In the genomic region with DNA sequence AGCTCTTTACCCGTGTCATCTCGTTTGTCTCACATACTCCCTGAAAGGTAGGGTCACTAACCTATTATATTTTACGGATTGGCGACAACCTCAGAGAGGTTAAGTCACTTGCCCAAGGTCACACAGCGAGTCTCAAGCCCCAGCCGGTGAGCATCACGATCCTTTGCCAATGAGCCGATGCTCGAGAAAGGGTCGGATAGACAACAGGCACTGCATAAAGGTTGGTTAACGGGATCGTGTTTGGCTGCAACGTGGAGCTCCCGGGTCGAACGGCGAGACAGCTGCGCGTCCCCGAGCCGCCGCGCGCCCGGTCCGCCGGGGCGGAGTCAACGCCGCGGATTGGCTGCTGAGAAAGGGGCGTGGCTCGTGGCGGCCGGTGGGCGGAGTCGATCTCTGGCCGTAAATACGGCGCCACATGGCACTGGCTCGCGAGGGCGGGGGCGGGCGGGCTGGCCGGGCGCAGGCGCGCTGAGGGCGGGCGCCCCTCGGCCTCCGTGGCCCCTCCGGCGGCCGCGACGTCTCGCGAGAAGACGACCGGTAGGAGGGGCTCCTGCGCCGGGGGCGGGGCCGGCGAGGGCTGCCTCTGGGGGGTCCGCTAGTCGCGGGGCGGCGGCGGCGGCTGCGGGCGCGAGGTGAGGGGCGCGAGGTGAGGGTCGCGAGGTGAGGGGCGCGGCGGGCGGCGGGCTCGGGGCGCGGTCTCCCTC, we compare ENCODE assay signal across 1 cellular context.
TF ChIP-seq lines count a peak whose summit lies in the region.

CHST12 (plus strand) TSS at position 598 of the 704 bp plus-strand sequence. CDS start 29,029 bp downstream, outside the sequence.

TF ChIP-seq in WTC11, 78 proteins besides CTCF, POLR2A, EP300 and RAD21 (continued from another document and continues in another):
- TF ChIP-seq, protein P1, sequence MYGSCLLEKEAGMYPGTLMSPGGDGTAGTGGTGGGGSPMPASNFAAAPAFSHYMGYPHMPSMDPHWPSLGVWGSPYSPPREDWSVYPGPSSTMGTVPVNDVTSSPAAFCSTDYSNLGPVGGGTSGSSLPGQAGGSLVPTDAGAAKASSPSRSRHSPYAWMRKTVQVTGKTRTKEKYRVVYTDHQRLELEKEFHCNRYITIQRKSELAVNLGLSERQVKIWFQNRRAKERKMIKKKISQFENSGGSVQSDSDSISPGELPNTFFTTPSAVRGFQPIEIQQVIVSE (CRISPR knock-in tag; IDR thresholded peaks at IDR 0.05; ENCODE audit: borderline replicate concordance) = no peak
- no peak for TF ChIP-seq ZNF423 (CRISPR knock-in tag; IDR thresholded peaks at IDR 0.05)
- TF ChIP-seq NFATC4 (CRISPR knock-in tag; IDR thresholded peaks at IDR 0.05) = peak; percentile 57; the same call in 1 of the 2 replicates
- peak; percentile 87 for TF ChIP-seq SP1 (CRISPR knock-in tag; conservative IDR thresholded peaks at IDR 0.05)
- 0 out of 2 replicates have a peak, but pooled peaks have one; percentile 63 for TF ChIP-seq SMAD3 (CRISPR knock-in tag; IDR thresholded peaks at IDR 0.05; ENCODE audit: borderline replicate concordance)
- TF ChIP-seq ZNF138 (CRISPR knock-in tag; conservative IDR thresholded peaks at IDR 0.05) = no peak
- no peak for TF ChIP-seq FOXJ3 (CRISPR knock-in tag; IDR thresholded peaks at IDR 0.05; ENCODE audit: borderline replicate concordance)
- TF ChIP-seq ERG (CRISPR knock-in tag; IDR thresholded peaks at IDR 0.05) = no peak
- TF ChIP-seq ATF1 (CRISPR knock-in tag; IDR thresholded peaks at IDR 0.05) = no peak
- no peak for TF ChIP-seq ZNF416 (CRISPR knock-in tag; IDR thresholded peaks at IDR 0.05)
- TF ChIP-seq, protein P2, sequence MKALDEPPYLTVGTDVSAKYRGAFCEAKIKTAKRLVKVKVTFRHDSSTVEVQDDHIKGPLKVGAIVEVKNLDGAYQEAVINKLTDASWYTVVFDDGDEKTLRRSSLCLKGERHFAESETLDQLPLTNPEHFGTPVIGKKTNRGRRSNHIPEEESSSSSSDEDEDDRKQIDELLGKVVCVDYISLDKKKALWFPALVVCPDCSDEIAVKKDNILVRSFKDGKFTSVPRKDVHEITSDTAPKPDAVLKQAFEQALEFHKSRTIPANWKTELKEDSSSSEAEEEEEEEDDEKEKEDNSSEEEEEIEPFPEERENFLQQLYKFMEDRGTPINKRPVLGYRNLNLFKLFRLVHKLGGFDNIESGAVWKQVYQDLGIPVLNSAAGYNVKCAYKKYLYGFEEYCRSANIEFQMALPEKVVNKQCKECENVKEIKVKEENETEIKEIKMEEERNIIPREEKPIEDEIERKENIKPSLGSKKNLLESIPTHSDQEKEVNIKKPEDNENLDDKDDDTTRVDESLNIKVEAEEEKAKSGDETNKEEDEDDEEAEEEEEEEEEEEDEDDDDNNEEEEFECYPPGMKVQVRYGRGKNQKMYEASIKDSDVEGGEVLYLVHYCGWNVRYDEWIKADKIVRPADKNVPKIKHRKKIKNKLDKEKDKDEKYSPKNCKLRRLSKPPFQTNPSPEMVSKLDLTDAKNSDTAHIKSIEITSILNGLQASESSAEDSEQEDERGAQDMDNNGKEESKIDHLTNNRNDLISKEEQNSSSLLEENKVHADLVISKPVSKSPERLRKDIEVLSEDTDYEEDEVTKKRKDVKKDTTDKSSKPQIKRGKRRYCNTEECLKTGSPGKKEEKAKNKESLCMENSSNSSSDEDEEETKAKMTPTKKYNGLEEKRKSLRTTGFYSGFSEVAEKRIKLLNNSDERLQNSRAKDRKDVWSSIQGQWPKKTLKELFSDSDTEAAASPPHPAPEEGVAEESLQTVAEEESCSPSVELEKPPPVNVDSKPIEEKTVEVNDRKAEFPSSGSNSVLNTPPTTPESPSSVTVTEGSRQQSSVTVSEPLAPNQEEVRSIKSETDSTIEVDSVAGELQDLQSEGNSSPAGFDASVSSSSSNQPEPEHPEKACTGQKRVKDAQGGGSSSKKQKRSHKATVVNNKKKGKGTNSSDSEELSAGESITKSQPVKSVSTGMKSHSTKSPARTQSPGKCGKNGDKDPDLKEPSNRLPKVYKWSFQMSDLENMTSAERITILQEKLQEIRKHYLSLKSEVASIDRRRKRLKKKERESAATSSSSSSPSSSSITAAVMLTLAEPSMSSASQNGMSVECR (CRISPR knock-in tag; IDR thresholded peaks at IDR 0.05; ENCODE audit: borderline replicate concordance) = no peak
- no peak for TF ChIP-seq ZNF532 (CRISPR knock-in tag; IDR thresholded peaks at IDR 0.05; ENCODE audit: borderline replicate concordance)
- TF ChIP-seq GRHL2 (CRISPR knock-in tag; IDR thresholded peaks at IDR 0.05; ENCODE audit: insufficient replicate concordance, severe bottlenecking) = no peak
- TF ChIP-seq NFYB (CRISPR knock-in tag; conservative IDR thresholded peaks at IDR 0.05; ENCODE audit: low read depth) = 0 out of 2 replicates have a peak, but pooled peaks have one; percentile 22
- no peak for TF ChIP-seq RORB (CRISPR knock-in tag; IDR thresholded peaks at IDR 0.05)
- TF ChIP-seq GABPB1 (CRISPR knock-in tag; IDR thresholded peaks at IDR 0.05) = no peak
- no peak for TF ChIP-seq SOX15 (CRISPR knock-in tag; IDR thresholded peaks at IDR 0.05)
- TF ChIP-seq, protein P3, sequence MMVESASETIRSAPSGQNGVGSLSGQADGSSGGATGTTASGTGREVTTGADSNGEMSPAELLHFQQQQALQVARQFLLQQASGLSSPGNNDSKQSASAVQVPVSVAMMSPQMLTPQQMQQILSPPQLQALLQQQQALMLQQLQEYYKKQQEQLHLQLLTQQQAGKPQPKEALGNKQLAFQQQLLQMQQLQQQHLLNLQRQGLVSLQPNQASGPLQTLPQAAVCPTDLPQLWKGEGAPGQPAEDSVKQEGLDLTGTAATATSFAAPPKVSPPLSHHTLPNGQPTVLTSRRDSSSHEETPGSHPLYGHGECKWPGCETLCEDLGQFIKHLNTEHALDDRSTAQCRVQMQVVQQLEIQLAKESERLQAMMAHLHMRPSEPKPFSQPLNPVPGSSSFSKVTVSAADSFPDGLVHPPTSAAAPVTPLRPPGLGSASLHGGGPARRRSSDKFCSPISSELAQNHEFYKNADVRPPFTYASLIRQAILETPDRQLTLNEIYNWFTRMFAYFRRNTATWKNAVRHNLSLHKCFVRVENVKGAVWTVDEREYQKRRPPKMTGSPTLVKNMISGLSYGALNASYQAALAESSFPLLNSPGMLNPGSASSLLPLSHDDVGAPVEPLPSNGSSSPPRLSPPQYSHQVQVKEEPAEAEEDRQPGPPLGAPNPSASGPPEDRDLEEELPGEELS (CRISPR knock-in tag; IDR thresholded peaks at IDR 0.05) = no peak
- TF ChIP-seq ZNF121 (CRISPR knock-in tag; IDR thresholded peaks at IDR 0.05) = no peak
- TF ChIP-seq CREB1 (CRISPR knock-in tag; IDR thresholded peaks at IDR 0.05) = no peak
- TF ChIP-seq TCF7 (CRISPR knock-in tag; IDR thresholded peaks at IDR 0.05; ENCODE audit: low read depth) = no peak
- no peak for TF ChIP-seq USF1 (CRISPR knock-in tag; IDR thresholded peaks at IDR 0.05)
- TF ChIP-seq, protein P4, sequence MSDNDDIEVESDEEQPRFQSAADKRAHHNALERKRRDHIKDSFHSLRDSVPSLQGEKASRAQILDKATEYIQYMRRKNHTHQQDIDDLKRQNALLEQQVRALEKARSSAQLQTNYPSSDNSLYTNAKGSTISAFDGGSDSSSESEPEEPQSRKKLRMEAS (CRISPR knock-in tag; IDR thresholded peaks at IDR 0.05) = peak; percentile 63
- TF ChIP-seq ZNF317 (CRISPR knock-in tag; IDR thresholded peaks at IDR 0.05; ENCODE audit: borderline replicate concordance, low read depth) = no peak
- TF ChIP-seq, protein P5, sequence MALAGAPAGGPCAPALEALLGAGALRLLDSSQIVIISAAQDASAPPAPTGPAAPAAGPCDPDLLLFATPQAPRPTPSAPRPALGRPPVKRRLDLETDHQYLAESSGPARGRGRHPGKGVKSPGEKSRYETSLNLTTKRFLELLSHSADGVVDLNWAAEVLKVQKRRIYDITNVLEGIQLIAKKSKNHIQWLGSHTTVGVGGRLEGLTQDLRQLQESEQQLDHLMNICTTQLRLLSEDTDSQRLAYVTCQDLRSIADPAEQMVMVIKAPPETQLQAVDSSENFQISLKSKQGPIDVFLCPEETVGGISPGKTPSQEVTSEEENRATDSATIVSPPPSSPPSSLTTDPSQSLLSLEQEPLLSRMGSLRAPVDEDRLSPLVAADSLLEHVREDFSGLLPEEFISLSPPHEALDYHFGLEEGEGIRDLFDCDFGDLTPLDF (CRISPR knock-in tag; IDR thresholded peaks at IDR 0.05) = no peak
- TF ChIP-seq ZSCAN18 (CRISPR knock-in tag; IDR thresholded peaks at IDR 0.05) = 0 out of 2 replicates have a peak, but pooled peaks have one; percentile 14
- TF ChIP-seq, protein P6, sequence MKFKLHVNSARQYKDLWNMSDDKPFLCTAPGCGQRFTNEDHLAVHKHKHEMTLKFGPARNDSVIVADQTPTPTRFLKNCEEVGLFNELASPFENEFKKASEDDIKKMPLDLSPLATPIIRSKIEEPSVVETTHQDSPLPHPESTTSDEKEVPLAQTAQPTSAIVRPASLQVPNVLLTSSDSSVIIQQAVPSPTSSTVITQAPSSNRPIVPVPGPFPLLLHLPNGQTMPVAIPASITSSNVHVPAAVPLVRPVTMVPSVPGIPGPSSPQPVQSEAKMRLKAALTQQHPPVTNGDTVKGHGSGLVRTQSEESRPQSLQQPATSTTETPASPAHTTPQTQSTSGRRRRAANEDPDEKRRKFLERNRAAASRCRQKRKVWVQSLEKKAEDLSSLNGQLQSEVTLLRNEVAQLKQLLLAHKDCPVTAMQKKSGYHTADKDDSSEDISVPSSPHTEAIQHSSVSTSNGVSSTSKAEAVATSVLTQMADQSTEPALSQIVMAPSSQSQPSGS (CRISPR knock-in tag; IDR thresholded peaks at IDR 0.05; ENCODE audit: borderline replicate concordance, low read depth) = no peak
- no peak for TF ChIP-seq JUN (CRISPR knock-in tag; IDR thresholded peaks at IDR 0.05)
- peak; percentile 75; the same call in 1 of the 2 replicates for TF ChIP-seq ZNF232 (CRISPR knock-in tag; IDR thresholded peaks at IDR 0.05)
- no peak for TF ChIP-seq ZBTB21 (CRISPR knock-in tag; IDR thresholded peaks at IDR 0.05; ENCODE audit: borderline replicate concordance)
- no peak for TF ChIP-seq IRF2 (CRISPR knock-in tag; IDR thresholded peaks at IDR 0.05; ENCODE audit: borderline replicate concordance, low read depth)
